In genomic region chr11:57335023-57335342, GRCh38 we compare ENCODE assay signal across 8 cellular contexts. TPM values are rescaled to one million over a fixed set of nuclear protein-coding genes. Genes with fewer than 3 reads are reported as not detected.
DNase-seq lines count a peak whose midpoint lies in the region; ATAC-seq, FAIRE-seq and TF ChIP-seq lines count a peak whose summit lies in the region.

No MANE protein-coding gene starts in this region.

- DNase-seq in mammary epithelial cell: no peak
- no peak for DNase-seq in stimulated activated CD4-positive, alpha-beta T cell treated with anti-CD3 and anti-CD28 coated beads, Interleukin-4, amount 100 ng/mL, for 24 hours
- no peak for DNase-seq in GM12892 (ENCODE audit: insufficient read length)
- DNase-seq in stimulated activated CD8-positive, alpha-beta memory T cell treated with anti-CD3 and anti-CD28 coated beads, Interleukin-4, amount 100 ng/mL, for 48 hours: no peak

- TF ChIP-seq POLR2A in GM12892 (IDR thresholded peaks at IDR 0.05; ENCODE audit: low read depth, low read length): no peak

- H3K9ac ChIP-seq in BLaER1 treated with 17β-estradiol and CSF1 and Interleukin-3, amounts not matched to agents 10 nM and 100 nM: peak overlapping the region; percentile 84 to 95 (median 89)
- H3K9ac ChIP-seq in mammary epithelial cell (ENCODE audit: insufficient read depth, low read length): peak overlapping the region; percentile 74

- FAIRE-seq in GM12892 (lab: Jason Lieb, UNC): no peak

- intact Hi-C loops in mammary epithelial cell (cut with micrococcal nuclease): loop anchor here (1.0 kb wide), 1 partner anchor 10 kb away; no protein-coding TSS in a partner anchor

- CTCF ChIA-PET in mammary epithelial cell (lab: Charles Lee; ENCODE audit: low non-redundant PET): no interaction called here

- peaks cover 56% of the 10 kb centered on the region for H3K79me2 ChIP-seq in mammary epithelial cell (ENCODE audit: insufficient read depth, low read length)

- dilution Hi-C loops in mammary epithelial cell (cut with HindIII; ENCODE audit: low sequenced_read_pairs): no loop called here

- H3K4me3 ChIP-seq in BLaER1 treated with 17β-estradiol and CSF1 and Interleukin-3, amounts not matched to agents 10 nM and 100 nM: peak overlapping the region; percentile 75 to 95 (median 86)
- H3K4me3 ChIP-seq in mammary epithelial cell (replicated peaks in 1 of 3; ENCODE audit: insufficient read depth in 1 of 3, low read depth in 2 of 3, low read length in 3 of 3): peak overlapping the region; percentile 56 to 91 (median 82)
- H3K4me3 ChIP-seq in muscle layer of duodenum (ENCODE audit: low read depth in 1 of 2, low read length in 2 of 2): peak overlapping the region; percentile 71 to 75

- peak overlapping the region; percentile 83 to 98 (median 95) for H3K4me2 ChIP-seq in BLaER1 treated with 17β-estradiol and CSF1 and Interleukin-3, amounts not matched to agents 10 nM and 100 nM
- peak overlapping the region; percentile 81 for H3K4me2 ChIP-seq in mammary epithelial cell (ENCODE audit: insufficient read depth, low read depth, low read length)

- 4% methylated on average over 6 of the region's 7 CpGs for WGBS in mammary epithelial cell (ENCODE audit: low coverage, missing lambda C conversion rate)

- BruUV-seq in mammary epithelial cell (replicated peaks; lab: Mats Ljungman, UMichigan): no TSS peak

- no peaks in the 10 kb centered on the region for H3K27me3 ChIP-seq in BLaER1 treated with 17β-estradiol and CSF1 and Interleukin-3, amounts not matched to agents 10 nM and 100 nM
- H3K27me3 ChIP-seq in mammary epithelial cell (ENCODE audit: insufficient read depth, low read length) (no peaks in the 10 kb centered on the region), muscle layer of duodenum (ENCODE audit: low read depth, low read length) (no peaks in the 10 kb centered on the region)

- peak overlapping the region; percentile 84 for H2AFZ ChIP-seq in mammary epithelial cell (ENCODE audit: low read depth, low read length)

- TF ChIP-seq CTCF in mammary epithelial cell (conservative IDR thresholded peaks at IDR 0.05 in 1 of 2, IDR thresholded peaks at IDR 0.05 in 1 of 2; ENCODE audit: extremely low read depth in 1 of 2, insufficient read depth in 1 of 2, low read depth in 1 of 2, low read length in 2 of 2): no peak

- H3K4me1 ChIP-seq in BLaER1 treated with 17β-estradiol and CSF1 and Interleukin-3, amounts not matched to agents 10 nM and 100 nM: peaks cover 26 to 35% (median 29%) of the 10 kb centered on the region in 10 experiments
- peaks cover 15% of the 10 kb centered on the region for H3K4me1 ChIP-seq in mammary epithelial cell (ENCODE audit: insufficient read depth, low read length)
- H3K4me1 ChIP-seq in muscle layer of duodenum (ENCODE audit: control insufficient read depth in 1 of 2, insufficient read depth in 2 of 2, low read length in 2 of 2): peaks cover 3 to 16% of the 10 kb centered on the region in 2 donors

- H3K9me3 ChIP-seq in BLaER1 treated with 17β-estradiol and CSF1 and Interleukin-3, amounts not matched to agents 10 nM and 100 nM (replicated peaks in 1 of 11): no peaks in the 10 kb centered on the region
- H3K9me3 ChIP-seq in mammary epithelial cell (replicated peaks; ENCODE audit: insufficient read depth, low read length) (no peaks in the 10 kb centered on the region), muscle layer of duodenum (ENCODE audit: control insufficient read depth in 1 of 2, low read length in 2 of 2) (no peaks in the 10 kb centered on the region)

- peaks cover 0 to 44% (median 20%) of the 10 kb centered on the region in 11 experiments; a peak in 11 of 22 replicates for H4K20me1 ChIP-seq in BLaER1 treated with 17β-estradiol and CSF1 and Interleukin-3, amounts not matched to agents 10 nM and 100 nM
- H4K20me1 ChIP-seq in mammary epithelial cell (ENCODE audit: insufficient read depth, low read length): no peaks in the 10 kb centered on the region

- ATAC-seq in HG03103 (IDR thresholded peaks at IDR 0.05; ENCODE audit: low read depth, unreplicated experiment): peak; percentile 2
- ATAC-seq in GM21526 (IDR thresholded peaks at IDR 0.05; ENCODE audit: low FRiP score, unreplicated experiment): no peak

- in situ Hi-C loops in mammary epithelial cell (cut with MboI; ENCODE audit: low sequenced_read_pairs in 2 of 2): no loop called here

- peak overlapping the region; percentile 54 to 93 (median 89) for H3K27ac ChIP-seq in BLaER1 treated with 17β-estradiol and CSF1 and Interleukin-3, amounts not matched to agents 10 nM and 100 nM
- H3K27ac ChIP-seq in mammary epithelial cell (ENCODE audit: insufficient read depth, low read depth, low read length) (peak overlapping the region; percentile 73), muscle layer of duodenum (ENCODE audit: low read length) (peak overlapping the region; percentile 24)

- H3K36me3 ChIP-seq in BLaER1 treated with 17β-estradiol and CSF1 and Interleukin-3, amounts not matched to agents 10 nM and 100 nM: peaks cover 41 to 47% (median 45%) of the 10 kb centered on the region in 11 experiments
- H3K36me3 ChIP-seq in mammary epithelial cell (ENCODE audit: insufficient read depth, low read length) (peaks cover 27% of the 10 kb centered on the region), muscle layer of duodenum (ENCODE audit: control insufficient read depth in 1 of 2, insufficient read depth in 2 of 2, low read length in 2 of 2) (peaks cover 25 to 34% of the 10 kb centered on the region in 2 donors)

RNA-seq across cellular contexts. Expression of gene SSRP1, which starts 0.7 kb away (rescaled TPM):
- 100 to 1,000 TPM in 1 of 2 donors, 10 to 100 TPM in 1; 53.0 to 127 TPM for total RNA-seq in mammary epithelial cell
- polyA plus RNA-seq in mammary epithelial cell: 160 TPM
- polyA minus RNA-seq in mammary epithelial cell: 291 TPM
- polyA plus RNA-seq in GM12892 (2012; ENCODE audit: missing spikeins): 117 TPM

RNA-seq across cellular contexts. Expression of gene P2RX3, which starts 3.2 kb away (rescaled TPM):
- total RNA-seq in mammary epithelial cell: not detected
- polyA plus RNA-seq in mammary epithelial cell: not detected
- polyA minus RNA-seq in mammary epithelial cell: not detected
- not detected for polyA plus RNA-seq in GM12892 (2012; ENCODE audit: missing spikeins)

RNA-seq across cellular contexts. Expression of gene TNKS1BP1, which starts 10.2 kb away (rescaled TPM):
- total RNA-seq in mammary epithelial cell: 100 to 1,000 TPM; 195 to 208 TPM
- 84.3 TPM for polyA plus RNA-seq in mammary epithelial cell
- polyA minus RNA-seq in mammary epithelial cell: 309 TPM
- 5.8 TPM for polyA plus RNA-seq in GM12892 (2012; ENCODE audit: missing spikeins)

RNA-seq across cellular contexts. Expression of gene PRG3, which starts 46.0 kb away (rescaled TPM):
- total RNA-seq in mammary epithelial cell: not detected
- polyA plus RNA-seq in mammary epithelial cell: not detected
- polyA minus RNA-seq in mammary epithelial cell: not detected
- polyA plus RNA-seq in GM12892 (2012; ENCODE audit: missing spikeins): not detected

RNA-seq across cellular contexts. Expression of gene PRG2, which starts 55.5 kb away (rescaled TPM):
- total RNA-seq in mammary epithelial cell: not detected
- not detected for polyA plus RNA-seq in mammary epithelial cell
- not detected for polyA minus RNA-seq in mammary epithelial cell
- 0.70 TPM for polyA plus RNA-seq in GM12892 (2012; ENCODE audit: missing spikeins)

Comparison
In these comparisons a context has a peak if more than half of its experiments do, and no peak if none do; other contexts are left out.
1. H3K27ac ChIP-seq: peak in every context shown above with its lines; median percentile 89 in BLaER1 treated with 17β-estradiol and CSF1 and Interleukin-3, amounts not matched to agents 10 nM and 100 nM; 73 in mammary epithelial cell; 24 in muscle layer of duodenum.